ENCODE assay signal across 25 cellular contexts in genomic region chrX:109399831-109400230, GRCh38.
"Had no signal": no experiment of that assay in that cellular context is flagged by ENCODE, and none has a peak within 500 bp of the region (broad histone marks: within the 10 kb centered on the region; RNA-seq: fewer than 3 reads in every experiment).

No MANE protein-coding gene starts in this region.

- H3K4me3 Mint-ChIP-seq: memory B cell; mesothelial cell of epicardium; naive B cell; natural killer cell treated with Interleukin-12 subunit alpha and Interleukin-12 subunit beta and Interleukin-15 and Interleukin-18, amount 100 ng/mL, for 72 hours; stimulated activated naive B cell treated with anti-CD40 and anti-IgM and Interleukin-4, amounts not matched to agents 10 μg/mL and 1 μg/mL and 100 μg/mL, for 72 hours; stimulated activated naive CD8-positive, alpha-beta T cell treated with anti-CD3 and anti-CD28 coated beads, Interleukin-15, Interleukin-2, amounts not matched to agents 100 ng/mL and 50 ng/mL, for 24 hours had no signal

- H3K36me3 ChIP-seq: gastrocnemius medialis, right lobe of liver, thoracic aorta, tibial nerve, upper lobe of right lung, uterus had no signal

- H3K27ac ChIP-seq: coronary artery, epithelial cell of prostate, gastrocnemius medialis, parathyroid adenoma, right lobe of liver, thoracic aorta, tibial nerve, upper lobe of right lung, uterus had no signal

- H3K4me1 Mint-ChIP-seq: memory B cell; naive B cell; stimulated activated naive B cell treated with anti-CD40 and anti-IgM and Interleukin-4, amounts not matched to agents 10 μg/mL and 1 μg/mL and 100 μg/mL, for 72 hours had no signal

- H3K4me3 ChIP-seq: coronary artery, gastrocnemius medialis, lung, mucosa of descending colon, right lobe of liver, thoracic aorta, tibial nerve, upper lobe of right lung, uterus had no signal

- DNase-seq: dermis blood vessel endothelial cell; effector CD4-positive, alpha-beta T cell; foreskin fibroblast; gastrocnemius medialis; head of caudate nucleus; mucosa of descending colon; naive B cell; right lobe of liver; small intestine; stimulated activated CD4-positive, alpha-beta T cell treated with anti-CD3 and anti-CD28 coated beads, Interleukin-15, amount 100 ng/mL, for 24 hours; stimulated activated CD4-positive, alpha-beta T cell treated with anti-CD3 and anti-CD28 coated beads, Interleukin-2, amount 100 ng/mL, for 48 hours; stimulated activated naive B cell treated with anti-CD40 and anti-IgM and Interleukin-4, amounts not matched to agents 10 μg/mL and 1 μg/mL and 100 μg/mL, for 72 hours; upper lobe of right lung; uterus had no signal

- H3K4me1 ChIP-seq: gastrocnemius medialis, parathyroid adenoma, right lobe of liver, tibial nerve, upper lobe of right lung, uterus had no signal

- H3K27ac Mint-ChIP-seq: memory B cell; mesothelial cell of epicardium; natural killer cell treated with Interleukin-12 subunit alpha and Interleukin-12 subunit beta and Interleukin-15 and Interleukin-18, amount 100 ng/mL, for 72 hours; progenitor cell of endocrine pancreas; stimulated activated naive B cell treated with anti-CD40 and anti-IgM and Interleukin-4, amounts not matched to agents 10 μg/mL and 1 μg/mL and 100 μg/mL, for 72 hours; stimulated activated naive CD8-positive, alpha-beta T cell treated with anti-CD3 and anti-CD28 coated beads, Interleukin-15, Interleukin-2, amounts not matched to agents 100 ng/mL and 50 ng/mL, for 24 hours had no signal

- H3K36me3 Mint-ChIP-seq: memory B cell; mesothelial cell of epicardium; naive B cell; natural killer cell treated with Interleukin-12 subunit alpha and Interleukin-12 subunit beta and Interleukin-15 and Interleukin-18, amount 100 ng/mL, for 72 hours; stimulated activated naive B cell treated with anti-CD40 and anti-IgM and Interleukin-4, amounts not matched to agents 10 μg/mL and 1 μg/mL and 100 μg/mL, for 72 hours had no signal

- H3K27me3 ChIP-seq: upper lobe of right lung, uterus had no signal

- H3K27me3 Mint-ChIP-seq: progenitor cell of endocrine pancreas had no signal

- H3K9me3 ChIP-seq: gastrocnemius medialis, mucosa of descending colon, thoracic aorta, tibial nerve, upper lobe of right lung, uterus had no signal

- H3K79me2 ChIP-seq: parathyroid adenoma had no signal

- H3K9me3 Mint-ChIP-seq: memory B cell; mesothelial cell of epicardium; natural killer cell treated with Interleukin-12 subunit alpha and Interleukin-12 subunit beta and Interleukin-15 and Interleukin-18, amount 100 ng/mL, for 72 hours; stimulated activated naive B cell treated with anti-CD40 and anti-IgM and Interleukin-4, amounts not matched to agents 10 μg/mL and 1 μg/mL and 100 μg/mL, for 72 hours; stimulated activated naive CD8-positive, alpha-beta T cell treated with anti-CD3 and anti-CD28 coated beads, Interleukin-15, Interleukin-2, amounts not matched to agents 100 ng/mL and 50 ng/mL, for 24 hours had no signal

- H3K9ac ChIP-seq: parathyroid adenoma had no signal

- H2AFZ ChIP-seq: parathyroid adenoma had no signal
